Comparison of ENCODE assay signal across 28 cellular contexts in genomic region chr4:55075823-55076418, GRCh38. TPM values are rescaled to one million over a fixed set of nuclear protein-coding genes. Genes with fewer than 3 reads are reported as not detected.
DNase-seq lines count a peak whose midpoint lies in the region; ATAC-seq and TF ChIP-seq lines count a peak whose summit lies in the region.
"Had no signal": no experiment of that assay in that cellular context is flagged by ENCODE, and none has a peak within 500 bp of the region (broad histone marks: within the 10 kb centered on the region; RNA-seq: fewer than 3 reads in every experiment).

No MANE protein-coding gene starts in this region.

- peak; percentile 17 to 18 for DNase-seq in activated T-cell treated with anti-CD3 and anti-CD28 coated beads, Interleukin-2, amount 50 U/mL, for 48 hours
- DNase-seq in activated T-cell treated with anti-CD3 and anti-CD28 coated beads for 4 hours: no peak
- DNase-seq in T-helper 17 cell: no peak
- DNase-seq in fibroblast of the aortic adventitia (ENCODE audit: low read depth): peak; percentile 27
- no peak for DNase-seq in transverse colon
- DNase-seq in cortex of kidney (lab: John Stamatoyannopoulos, UW): no peak
- DNase-seq: activated B cell treated with CpG ODN at 0.5 μM for 24 hours; central memory CD4-positive, alpha-beta T cell; DMS 273 treated with DMSO at 0.1 percent for 48 hours; effector memory CD4-positive, alpha-beta T cell; GDM1; heart left ventricle; islet precursor cell; KG1; naive B cell; NCI-H1105 treated with DMSO at 0.1 percent for 48 hours; NCI-H2107; NCI-H69; SJCRH30; spleen; T-helper 2 cell had no signal

- peaks cover 22% of the 10 kb centered on the region for H3K27me3 Mint-ChIP-seq in T-helper 17 cell
- H3K27me3 Mint-ChIP-seq in stimulated activated naive CD8-positive, alpha-beta T cell treated with anti-CD3 and anti-CD28 coated beads, Interleukin-15, Interleukin-2, amounts not matched to agents 100 ng/mL and 50 ng/mL, for 24 hours: peaks cover 20% of the 10 kb centered on the region
- H3K27me3 Mint-ChIP-seq: activated B cell treated with CpG ODN at 0.5 μM for 24 hours had no signal

- in situ Hi-C loops in transverse colon (cut with MboI; ENCODE audit: low pct_ligation_motif_present in 1 of 4, low pct_unique_long_range_greater_than_20kb in 1 of 4, low sequenced_read_pairs in 3 of 4): no loop called here

- no peaks in the 10 kb centered on the region for H3K36me3 Mint-ChIP-seq in T-helper 17 cell (ENCODE audit: low read depth)
- H3K36me3 Mint-ChIP-seq in stimulated activated naive CD8-positive, alpha-beta T cell treated with anti-CD3 and anti-CD28 coated beads, Interleukin-15, Interleukin-2, amounts not matched to agents 100 ng/mL and 50 ng/mL, for 24 hours (ENCODE audit: low read depth): no peaks in the 10 kb centered on the region
- H3K36me3 Mint-ChIP-seq: CD14-positive monocyte, naive B cell had no signal

- H3K9me3 Mint-ChIP-seq in stimulated activated naive CD8-positive, alpha-beta T cell treated with anti-CD3 and anti-CD28 coated beads, Interleukin-15, Interleukin-2, amounts not matched to agents 100 ng/mL and 50 ng/mL, for 24 hours: no peaks in the 10 kb centered on the region
- H3K9me3 Mint-ChIP-seq: activated B cell treated with CpG ODN at 0.5 μM for 24 hours had no signal

- intact Hi-C loops in transverse colon (cut with DNase I; ENCODE audit: low total_unique reads): no loop called here

- ATAC-seq in T-helper 17 cell (no peak), HG02981 (IDR thresholded peaks at IDR 0.05; ENCODE audit: unreplicated experiment) (no peak)
- ATAC-seq: GM12878, heart left ventricle had no signal

- no peaks in the 10 kb centered on the region for H3K4me1 Mint-ChIP-seq in T-helper 17 cell
- H3K4me1 Mint-ChIP-seq in stimulated activated naive CD8-positive, alpha-beta T cell treated with anti-CD3 and anti-CD28 coated beads, Interleukin-15, Interleukin-2, amounts not matched to agents 100 ng/mL and 50 ng/mL, for 24 hours (ENCODE audit: low read depth): peaks cover 11% of the 10 kb centered on the region
- H3K4me1 Mint-ChIP-seq: activated B cell treated with CpG ODN at 0.5 μM for 24 hours, CD14-positive monocyte, naive B cell had no signal

- no peak overlapping the region for H3K4me3 Mint-ChIP-seq in T-helper 17 cell
- no peak overlapping the region for H3K4me3 Mint-ChIP-seq in stimulated activated naive CD8-positive, alpha-beta T cell treated with anti-CD3 and anti-CD28 coated beads, Interleukin-15, Interleukin-2, amounts not matched to agents 100 ng/mL and 50 ng/mL, for 24 hours
- H3K4me3 Mint-ChIP-seq: activated B cell treated with CpG ODN at 0.5 μM for 24 hours, CD14-positive monocyte, naive B cell had no signal

- no peak for TF ChIP-seq EP300 in transverse colon (IDR thresholded peaks at IDR 0.05; ENCODE audit: low read depth)

- H3K9me3 ChIP-seq in T-helper 17 cell (ENCODE audit: control insufficient read depth, low read length, poor library complexity, severe bottlenecking) (no peaks in the 10 kb centered on the region), transverse colon (no peaks in the 10 kb centered on the region)
- H3K9me3 ChIP-seq: heart left ventricle, prostate gland, SJCRH30, spleen had no signal

- H3K4me1 ChIP-seq in transverse colon: no peaks in the 10 kb centered on the region
- H3K4me1 ChIP-seq: prostate gland, SJCRH30, spleen had no signal

- H3K27ac Mint-ChIP-seq in T-helper 17 cell: peak overlapping the region; percentile 54
- peak overlapping the region; percentile 43 for H3K27ac Mint-ChIP-seq in stimulated activated naive CD8-positive, alpha-beta T cell treated with anti-CD3 and anti-CD28 coated beads, Interleukin-15, Interleukin-2, amounts not matched to agents 100 ng/mL and 50 ng/mL, for 24 hours
- H3K27ac Mint-ChIP-seq: activated B cell treated with CpG ODN at 0.5 μM for 24 hours, CD14-positive monocyte, naive B cell had no signal

- H3K4me3 ChIP-seq in fibroblast of the aortic adventitia (ENCODE audit: low read depth, low read length) (no peak overlapping the region), transverse colon (no peak overlapping the region)
- H3K4me3 ChIP-seq: GM12878, heart left ventricle, lung, prostate gland, SJCRH30, spleen had no signal

- TF ChIP-seq CTCF in fibroblast of the aortic adventitia (IDR thresholded peaks at IDR 0.05; ENCODE audit: insufficient read depth, low read length) (no peak), transverse colon (IDR thresholded peaks at IDR 0.05) (no peak)

- 44% methylated on average over 4 to 5 of the region's 5 CpGs for WGBS in transverse colon (ENCODE audit: low coverage in 1 of 2), 2 donors

- H3K27me3 ChIP-seq in transverse colon: no peaks in the 10 kb centered on the region
- H3K27me3 ChIP-seq: heart left ventricle, SJCRH30 had no signal

- TF ChIP-seq POLR2A in transverse colon (IDR thresholded peaks at IDR 0.05): no peak

- no peak overlapping the region for H3K27ac ChIP-seq in transverse colon
- H3K27ac ChIP-seq: prostate gland, SJCRH30, spleen had no signal

- no peaks in the 10 kb centered on the region for H3K36me3 ChIP-seq in transverse colon
- H3K36me3 ChIP-seq: prostate gland, SJCRH30, spleen had no signal

RNA-seq across cellular contexts. Expression of gene KDR, which starts 49.5 kb away (rescaled TPM):
- total RNA-seq in T-helper 17 cell (not detected), fibroblast of the aortic adventitia (ENCODE audit: low replicate concordance) (2.5 and 10.9 TPM in 2 replicates), transverse colon (1 to 10 TPM; 1.9 to 7.5 (median 3.9) TPM)
- total RNA-seq: activated B cell treated with CpG ODN at 0.5 μM for 24 hours, fibroblast of lung had no signal

Comparison
In these comparisons a context has a peak if more than half of its experiments do, and no peak if none do; other contexts are left out.
1. DNase-seq: peak in activated T-cell treated with anti-CD3 and anti-CD28 coated beads, Interleukin-2, amount 50 U/mL, for 48 hours (2 of 2) and fibroblast of the aortic adventitia (single experiment); none in activated T-cell treated with anti-CD3 and anti-CD28 coated beads for 4 hours (single experiment), T-helper 17 cell (0 of 3), transverse colon (single experiment) and cortex of kidney (single experiment).